ENCODE assay signal across 8 cellular contexts in genomic region chr20:46401478-46401860, GRCh38. TPM values are rescaled to one million over a fixed set of nuclear protein-coding genes. Genes with fewer than 3 reads are reported as not detected.
DNase-seq lines count a peak whose midpoint lies in the region; ATAC-seq, FAIRE-seq and TF ChIP-seq lines count a peak whose summit lies in the region.

No MANE protein-coding gene starts in this region.

- H3K36me3 ChIP-seq in Peyer's patch (peaks cover 0 to 6% (median 0%) of the 10 kb centered on the region in 3 donors), esophagus squamous epithelium (peaks cover 0 to 21% (median 0%) of the 10 kb centered on the region in 3 donors), small intestine (ENCODE audit: control insufficient read depth in 2 of 2, insufficient read depth in 2 of 2, low read length in 2 of 2) (no peaks in the 10 kb centered on the region)

- intact Hi-C loops in esophagus squamous epithelium (cut with DNase I), result no loop called here

- DNase-seq in GM12891 (ENCODE audit: insufficient read length, low spot score), result no peak
- no peak for DNase-seq in Peyer's patch
- no peak for DNase-seq in esophagus squamous epithelium (lab: John Stamatoyannopoulos, UW)
- no peak for DNase-seq in small intestine
- no peak for DNase-seq in globus pallidus (ENCODE audit: low spot score)
- DNase-seq in ACHN, result no peak
- no peak for DNase-seq in RKO (ENCODE audit: low spot score)

- 62 to 67% methylated on average over 2 of the region's 2 CpGs for WGBS in esophagus squamous epithelium, 2 donors
- WGBS in small intestine, 3 donors, result 41 to 66% (median 51%) methylated on average over 2 of the region's 2 CpGs

- TF ChIP-seq CTCF in Peyer's patch (IDR thresholded peaks at IDR 0.05), result no peak
- no peak for TF ChIP-seq CTCF in esophagus squamous epithelium (IDR thresholded peaks at IDR 0.05)

- ATAC-seq in GM19395 (IDR thresholded peaks at IDR 0.05; ENCODE audit: unreplicated experiment), result no peak

- H3K27me3 ChIP-seq in Peyer's patch, result no peaks in the 10 kb centered on the region
- H3K27me3 ChIP-seq in esophagus squamous epithelium, result no peaks in the 10 kb centered on the region
- no peaks in the 10 kb centered on the region for H3K27me3 ChIP-seq in small intestine (ENCODE audit: control insufficient read depth in 2 of 2, insufficient read depth in 2 of 2, low read length in 2 of 2)

- H3K9me3 ChIP-seq in Peyer's patch (no peaks in the 10 kb centered on the region), esophagus squamous epithelium (no peaks in the 10 kb centered on the region), small intestine (ENCODE audit: control insufficient read depth, low read depth) (no peaks in the 10 kb centered on the region)

- FAIRE-seq in GM12891 (lab: Jason Lieb, UNC), result peak; percentile 48
- FAIRE-seq in small intestine (lab: Jason Lieb, UNC), result no peak

- H3K4me1 ChIP-seq in Peyer's patch (peaks cover 0 to 68% (median 29%) of the 10 kb centered on the region in 4 donors), esophagus squamous epithelium (peaks cover 27 to 93% (median 59%) of the 10 kb centered on the region in 3 donors), small intestine (ENCODE audit: control insufficient read depth in 2 of 2, insufficient read depth in 1 of 2, low read depth in 1 of 2, low read length in 1 of 2) (peaks cover 0 to 18% of the 10 kb centered on the region in 2 donors)

- TF ChIP-seq POLR2A in GM12891 (IDR thresholded peaks at IDR 0.05; ENCODE audit: low read depth, low read length) (no peak), Peyer's patch (IDR thresholded peaks at IDR 0.05) (no peak), esophagus squamous epithelium (IDR thresholded peaks at IDR 0.05) (no peak)

- in situ Hi-C loops in ACHN (cut with HindIII; ENCODE audit: low pct_ligation_motif_present, low pct_unique_long_range_greater_than_20kb, low sequenced_read_pairs), result no loop called here

- H3K27ac ChIP-seq in Peyer's patch, result peak overlapping the region; percentile 59 to 71 (median 66)
- H3K27ac ChIP-seq in esophagus squamous epithelium, result peak overlapping the region; percentile 57 to 96 (median 80)
- H3K27ac ChIP-seq in small intestine (ENCODE audit: low read depth in 1 of 2, low read length in 1 of 2), result peak overlapping the region; percentile 14 to 85

- H3K4me3 ChIP-seq in Peyer's patch (no peak overlapping the region), esophagus squamous epithelium (no peak overlapping the region), small intestine (ENCODE audit: low read depth in 1 of 2, low read length in 2 of 2) (no peak overlapping the region)

TF ChIP-seq in GM12891, 5 proteins besides CTCF, POLR2A, EP300 and RAD21:
- TF ChIP-seq POLR2AphosphoS5 (IDR thresholded peaks at IDR 0.05; ENCODE audit: low read depth, low read length) (no peak), PAX5 (IDR thresholded peaks at IDR 0.05; ENCODE audit: insufficient read depth, low read length, severe bottlenecking) (no peak), TAF1 (IDR thresholded peaks at IDR 0.05; ENCODE audit: low read depth, low read length) (no peak), SPI1 (IDR thresholded peaks at IDR 0.05; ENCODE audit: low read depth, low read length) (no peak), POU2F2 (IDR thresholded peaks at IDR 0.05; ENCODE audit: low read depth, low read length) (no peak)
TF ChIP-seq in GM12891: peak in this region for 0.

RNA-seq across cellular contexts. Expression of gene ELMO2, which starts 4.9 kb away (rescaled TPM):
- 22.1 TPM for polyA plus RNA-seq in GM12891 (2012; ENCODE audit: low read depth, missing spikeins)
- 10 to 100 TPM; 24.3 to 78.4 (median 26.4) TPM for total RNA-seq in Peyer's patch
- 10 to 100 TPM; 27.5 to 38.0 (median 37.0) TPM for total RNA-seq in esophagus squamous epithelium
- 10 to 100 TPM; 13.2 to 23.9 (median 17.3) TPM for polyA plus RNA-seq in small intestine
